In the genomic region with DNA sequence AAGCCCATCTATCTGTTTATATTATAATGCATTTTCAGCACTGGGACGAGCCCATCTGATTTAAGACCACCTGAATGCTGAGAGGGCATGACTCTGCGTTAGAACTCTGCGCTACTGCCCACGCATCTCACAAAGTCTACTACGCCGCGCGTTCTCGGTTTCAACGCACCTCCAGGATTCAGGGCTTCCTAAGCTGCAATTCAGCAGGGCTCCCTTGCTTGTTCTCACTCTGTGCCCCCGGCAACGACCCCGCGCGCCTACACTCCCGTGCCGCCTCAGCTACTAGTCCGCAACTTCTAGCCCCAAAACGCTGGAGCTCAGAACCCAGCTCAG, we compare ENCODE assay signal across 8 cellular contexts. TPM values are rescaled to one million over a fixed set of nuclear protein-coding genes. Genes with fewer than 3 reads are reported as not detected.
DNase-seq lines count a peak whose midpoint lies in the region; ATAC-seq and TF ChIP-seq lines count a peak whose summit lies in the region.

No MANE protein-coding gene starts in this region.

- H3K36me3 ChIP-seq in mammary epithelial cell (ENCODE audit: insufficient read depth, low read length), result no peaks in the 10 kb centered on the region
- no peaks in the 10 kb centered on the region for H3K36me3 ChIP-seq in mucosa of descending colon (ENCODE audit: low read depth)

- DNase-seq in mammary epithelial cell (no peak), mucosa of descending colon (no peak), cerebellar nuclear complex (lab: John Stamatoyannopoulos, UW) (no peak), anterior cingulate cortex (lab: John Stamatoyannopoulos, UW) (no peak)
- no peak for DNase-seq in activated CD4-positive, alpha-beta T cell treated with anti-CD3 and anti-CD28 coated beads, Interleukin-2, amount 50 U/mL, for 4 hours

- H3K27me3 ChIP-seq in mammary epithelial cell (ENCODE audit: insufficient read depth, low read length), result no peaks in the 10 kb centered on the region

- H3K9me3 ChIP-seq in mammary epithelial cell (replicated peaks; ENCODE audit: insufficient read depth, low read length) (no peaks in the 10 kb centered on the region), mucosa of descending colon (no peaks in the 10 kb centered on the region)

- BruUV-seq in mammary epithelial cell (replicated peaks; lab: Mats Ljungman, UMichigan), result no TSS peak

- peak; percentile 30 for ATAC-seq in GM21381 (IDR thresholded peaks at IDR 0.05; ENCODE audit: unreplicated experiment)
- ATAC-seq in HG03565 (IDR thresholded peaks at IDR 0.05; ENCODE audit: unreplicated experiment), result peak; percentile 20
- peak; percentile 28 for ATAC-seq in mucosa of descending colon
- ATAC-seq in GM19035 (IDR thresholded peaks at IDR 0.05; ENCODE audit: unreplicated experiment), result no peak

- WGBS in mammary epithelial cell (ENCODE audit: low coverage, missing lambda C conversion rate), result 0% methylated on average over 10 of the region's 19 CpGs

- H3K9ac ChIP-seq in mammary epithelial cell (ENCODE audit: insufficient read depth, low read length), result peak overlapping the region; percentile 21

- H3K4me3 ChIP-seq in mammary epithelial cell (replicated peaks in 1 of 3; ENCODE audit: insufficient read depth in 1 of 3, low read depth in 2 of 3, low read length in 3 of 3) (peak overlapping the region; percentile 66 to 85 (median 77)), mucosa of descending colon (peak overlapping the region; percentile 39)

- dilution Hi-C loops in mammary epithelial cell (cut with HindIII; ENCODE audit: low sequenced_read_pairs), result no loop called here

- no peaks in the 10 kb centered on the region for H4K20me1 ChIP-seq in mammary epithelial cell (ENCODE audit: insufficient read depth, low read length)

- H3K4me1 ChIP-seq in mammary epithelial cell (ENCODE audit: insufficient read depth, low read length), result peaks cover 26% of the 10 kb centered on the region
- H3K4me1 ChIP-seq in mucosa of descending colon (ENCODE audit: low read depth), result peaks cover 9% of the 10 kb centered on the region

- in situ Hi-C loops in mammary epithelial cell (cut with MboI; ENCODE audit: low sequenced_read_pairs in 2 of 2), result no loop called here

- TF ChIP-seq CTCF in mammary epithelial cell (conservative IDR thresholded peaks at IDR 0.05 in 1 of 2, IDR thresholded peaks at IDR 0.05 in 1 of 2; ENCODE audit: extremely low read depth in 1 of 2, insufficient read depth in 1 of 2, low read depth in 1 of 2, low read length in 2 of 2) (no peak), mucosa of descending colon (IDR thresholded peaks at IDR 0.05) (no peak)

- CTCF ChIA-PET in mammary epithelial cell (lab: Charles Lee; ENCODE audit: low non-redundant PET), result interaction anchor here (1.0 kb wide), 1 partner anchor 133 kb away, joined by 3 read pairs; no protein-coding TSS in a partner anchor

- H3K4me2 ChIP-seq in mammary epithelial cell (ENCODE audit: insufficient read depth, low read depth, low read length), result peak overlapping the region; percentile 94

- H2AFZ ChIP-seq in mammary epithelial cell (ENCODE audit: low read depth, low read length), result peak overlapping the region; percentile 95

- H3K79me2 ChIP-seq in mammary epithelial cell (ENCODE audit: insufficient read depth, low read length), result peaks cover 14% of the 10 kb centered on the region

- peak overlapping the region; percentile 46 for H3K27ac ChIP-seq in mammary epithelial cell (ENCODE audit: insufficient read depth, low read depth, low read length)

- intact Hi-C loops in mammary epithelial cell (cut with micrococcal nuclease) (loop anchor here (5.0 kb wide), 1 partner anchor 116 kb away; no protein-coding TSS in a partner anchor), mucosa of descending colon (cut with DNase I, micrococcal nuclease) (no loop called here)

RNA-seq across cellular contexts. Expression of gene ARHGEF26, which starts 0.3 kb away (rescaled TPM):
- 10 to 100 TPM in 1 of 2 donors, 1 to 10 TPM in 1; 2.7 to 12.2 TPM for total RNA-seq in mammary epithelial cell
- 1.2 TPM for polyA plus RNA-seq in mammary epithelial cell
- polyA minus RNA-seq in mammary epithelial cell, result not detected
- 10 to 100 TPM in 1 of 3 donors, 1 to 10 TPM in 2; 3.0 to 46.4 (median 6.8) TPM for total RNA-seq in mucosa of descending colon
